17 cellular contexts compared by ENCODE assay signal in genomic region chr4:86630629-86631028, GRCh38.
"Had no signal": no experiment of that assay in that cellular context is flagged by ENCODE, and none has a peak within 500 bp of the region (broad histone marks: within the 10 kb centered on the region; RNA-seq: fewer than 3 reads in every experiment).

No MANE protein-coding gene starts in this region.

- H3K4me3 ChIP-seq: lower lobe of right lung, pancreas, psoas muscle, skin epidermis, stomach, transverse colon had no signal

- H3K9me3 ChIP-seq: lower lobe of right lung, pancreas, psoas muscle, stomach, transverse colon had no signal

- DNase-seq: activated CD4-positive, alpha-beta T cell treated with anti-CD3 and anti-CD28 coated beads, Interleukin-2, amount 10 ng/mL, durations not matched to agents 7 days and 5 days; activated CD8-positive, alpha-beta memory T cell treated with anti-CD3 and anti-CD28 coated beads, Interleukin-2, amount 10 ng/mL, durations not matched to agents 7 days and 5 days; activated CD8-positive, alpha-beta T cell treated with anti-CD3 and anti-CD28 coated beads for 36 hours; activated effector memory CD4-positive, alpha-beta T cell treated with anti-CD3 and anti-CD28 coated beads, Interleukin-2, amount 50 U/mL, for 16 hours; activated naive CD4-positive, alpha-beta T cell treated with anti-CD3 and anti-CD28 coated beads, Interleukin-2, amount 10 ng/mL, durations not matched to agents 7 days and 5 days; activated T-cell treated with anti-CD3 and anti-CD28 coated beads for 4 hours; effector CD4-positive, alpha-beta T cell; erythroblast; foreskin fibroblast; lower lobe of right lung; pancreas; psoas muscle; right cardiac atrium; stimulated activated CD4-positive, alpha-beta T cell treated with anti-CD3 and anti-CD28 coated beads, Interleukin-15, amount 100 ng/mL, for 24 hours; stomach; transverse colon had no signal

- H3K4me1 ChIP-seq: psoas muscle had no signal

- H3K27ac ChIP-seq: lower lobe of right lung, pancreas, psoas muscle, skin epidermis, stomach, transverse colon had no signal

- H3K36me3 ChIP-seq: lower lobe of right lung, pancreas, transverse colon had no signal

- H3K27me3 ChIP-seq: pancreas, stomach, transverse colon had no signal
